ENCODE assay signal across 1 cellular context in the genomic region with DNA sequence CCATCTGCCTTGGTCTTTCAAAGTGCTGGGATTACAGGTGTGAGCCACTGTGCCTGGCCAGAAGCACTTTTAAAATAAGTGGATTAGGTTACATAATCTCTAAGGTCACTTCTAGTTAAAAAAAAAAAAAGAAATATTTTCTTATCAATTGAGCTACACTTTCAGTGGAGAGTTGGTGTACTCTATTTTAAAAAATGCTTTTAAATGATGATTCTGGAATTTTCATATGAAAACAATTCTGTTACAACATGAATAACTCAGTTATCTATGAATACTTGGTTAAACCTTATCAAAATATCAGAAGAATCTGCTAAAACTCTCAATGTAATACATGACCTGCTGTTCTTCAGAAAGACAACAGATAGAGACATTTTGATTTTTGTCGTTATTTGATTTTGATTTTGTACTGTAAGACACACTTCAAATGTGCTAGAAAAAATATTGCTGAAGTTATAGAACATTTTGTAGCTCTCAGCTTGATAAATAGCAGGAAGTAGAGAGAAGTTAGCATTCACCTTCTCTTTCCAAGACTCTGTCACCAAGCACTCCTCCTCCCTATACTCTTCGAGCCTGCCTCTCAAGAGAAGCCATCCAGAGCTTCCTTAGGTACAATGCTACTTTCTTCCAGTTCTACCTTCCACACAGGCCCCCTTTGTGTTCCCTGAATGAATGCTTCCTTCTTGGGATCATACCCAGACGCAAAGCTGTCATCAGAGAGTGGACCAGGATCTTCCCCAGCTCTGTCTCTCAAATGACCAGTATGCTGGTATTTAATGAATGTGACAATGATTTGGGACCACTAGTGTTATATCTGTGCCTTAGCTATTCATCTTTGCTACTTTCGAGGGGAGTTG.
TF ChIP-seq lines count a peak whose summit lies in the region.

No MANE protein-coding gene starts in this region.

TF ChIP-seq in endothelial cell of umbilical vein, 7 proteins besides CTCF, POLR2A, EP300 and RAD21:
- no peak for TF ChIP-seq EZH2 (IDR thresholded peaks at IDR 0.05; ENCODE audit: borderline replicate concordance, low read depth, low read length, severe bottlenecking)
- no peak for TF ChIP-seq FOS (IDR thresholded peaks at IDR 0.05; ENCODE audit: borderline replicate concordance, insufficient read depth, low read length)
- no peak for TF ChIP-seq GATA2 (IDR thresholded peaks at IDR 0.05; ENCODE audit: insufficient read depth, insufficient read length, low read depth, low read length)
- no peak for TF ChIP-seq MYC (IDR thresholded peaks at IDR 0.05; ENCODE audit: low read depth, low read length)
- no peak for TF ChIP-seq POLR2AphosphoS5 (IDR thresholded peaks at IDR 0.05; ENCODE audit: insufficient read depth, low read depth, low read length)
- no peak for TF ChIP-seq JUN (IDR thresholded peaks at IDR 0.05; ENCODE audit: borderline replicate concordance, insufficient read depth, insufficient read length, low read depth)
- TF ChIP-seq, protein P1, sequence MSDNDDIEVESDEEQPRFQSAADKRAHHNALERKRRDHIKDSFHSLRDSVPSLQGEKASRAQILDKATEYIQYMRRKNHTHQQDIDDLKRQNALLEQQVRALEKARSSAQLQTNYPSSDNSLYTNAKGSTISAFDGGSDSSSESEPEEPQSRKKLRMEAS (IDR thresholded peaks at IDR 0.05; ENCODE audit: insufficient read depth, insufficient read length), result no peak
TF ChIP-seq in endothelial cell of umbilical vein: peak in this region for 0.
